21 cellular contexts compared by ENCODE assay signal in the genomic region with DNA sequence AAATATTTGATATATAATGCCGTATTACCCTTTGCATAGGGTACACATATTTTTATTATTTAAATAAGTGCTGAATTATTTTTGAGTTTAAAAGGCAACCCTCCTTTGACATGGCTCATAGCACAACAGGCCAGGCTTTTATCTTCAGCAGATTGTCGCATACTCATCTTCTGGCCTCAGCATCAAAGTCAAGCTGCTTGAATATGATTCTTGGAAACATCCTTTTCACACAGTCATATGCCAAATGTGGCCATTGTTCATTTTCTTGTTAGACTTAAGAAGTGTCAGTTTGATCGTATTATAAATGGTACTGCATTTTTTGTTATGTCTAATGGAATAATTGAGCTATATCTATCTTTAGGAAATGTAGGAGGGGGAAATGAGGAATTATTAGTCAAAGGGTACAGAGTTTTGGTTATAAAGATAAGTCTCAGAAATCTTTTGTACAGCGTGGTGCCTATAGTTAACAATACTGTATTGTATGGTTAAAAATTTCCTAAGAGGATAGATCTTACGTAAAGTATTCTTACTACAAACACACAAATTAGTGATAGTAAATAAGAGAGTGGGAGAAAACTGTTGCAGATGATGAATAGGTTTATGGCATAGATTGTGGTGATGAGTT.
A peak's percentile ranks its signal among the peaks of the same experiment; 100 is the strongest.
DNase-seq lines count a peak whose midpoint lies in the region; ATAC-seq, FAIRE-seq and TF ChIP-seq lines count a peak whose summit lies in the region.
"Had no signal": no experiment of that assay in that cellular context is flagged by ENCODE, and none has a peak within 500 bp of the region (broad histone marks: within the 10 kb centered on the region; RNA-seq: fewer than 3 reads in every experiment).

No MANE protein-coding gene starts in this region.

- peaks cover 20% of the 10 kb centered on the region for H3K79me2 ChIP-seq in osteoblast (ENCODE audit: insufficient read depth, low read length)

- peaks cover 1% of the 10 kb centered on the region for H4K20me1 ChIP-seq in osteoblast (ENCODE audit: insufficient read depth, low read length)

- no peak for DNase-seq in activated T-cell treated with anti-CD3 and anti-CD28 coated beads, Interleukin-2, amount 50 U/mL, for 4 hours
- DNase-seq in activated T-cell treated with anti-CD3 and anti-CD28 coated beads for 4 hours = no peak
- peak; percentile 90 to 91 for DNase-seq in NCI-H526 (lab: John Stamatoyannopoulos, UW)
- no peak for DNase-seq in activated naive CD8-positive, alpha-beta T cell treated with anti-CD3 and anti-CD28 coated beads, Interleukin-2, amount 50 U/mL, for 24 hours
- DNase-seq in osteoblast (ENCODE audit: insufficient read length, low spot score, missing footprints) = peak; percentile 3
- no peak for DNase-seq in H54 (ENCODE audit: insufficient read length, low spot score)
- DNase-seq: AML-193, Calu3, GDM1, H7, KG1, NCI-H1092, NCI-H1694, NCI-H446, NCI-H774, Peyer's patch, SHP77 had no signal

- TF ChIP-seq POLR2A in H54 (IDR thresholded peaks at IDR 0.05; ENCODE audit: low read depth, low read length) = no peak

- no peaks in the 10 kb centered on the region for H3K27me3 ChIP-seq in osteoblast (ENCODE audit: insufficient read depth, low read length)
- H3K27me3 ChIP-seq: Peyer's patch had no signal

- H3K4me2 ChIP-seq in osteoblast (ENCODE audit: insufficient read depth, low read length) = no peak overlapping the region

- FAIRE-seq in H54 (lab: Jason Lieb, UNC) = no peak

- no peaks in the 10 kb centered on the region for H3K9me3 ChIP-seq in osteoblast (ENCODE audit: low read depth, low read length)
- H3K9me3 ChIP-seq: Peyer's patch had no signal

- peaks cover 22% of the 10 kb centered on the region for H3K4me1 Mint-ChIP-seq in activated T-cell treated with anti-CD3 and anti-CD28 coated beads, Interleukin-2, amount 50 U/mL, for 4 hours (ENCODE audit: low read depth)
- peaks cover 32% of the 10 kb centered on the region for H3K4me1 Mint-ChIP-seq in activated naive CD8-positive, alpha-beta T cell treated with anti-CD3 and anti-CD28 coated beads, Interleukin-2, amount 50 U/mL, for 24 hours

- TF ChIP-seq CTCF in osteoblast (IDR thresholded peaks at IDR 0.05; ENCODE audit: extremely low read depth, low read depth, low read length) = no peak

- no peaks in the 10 kb centered on the region for H3K9me3 Mint-ChIP-seq in activated T-cell treated with anti-CD3 and anti-CD28 coated beads, Interleukin-2, amount 50 U/mL, for 4 hours
- no peaks in the 10 kb centered on the region for H3K9me3 Mint-ChIP-seq in activated naive CD8-positive, alpha-beta T cell treated with anti-CD3 and anti-CD28 coated beads, Interleukin-2, amount 50 U/mL, for 24 hours

- no peaks in the 10 kb centered on the region for H3K4me1 ChIP-seq in osteoblast (ENCODE audit: insufficient read depth, low read length)
- H3K4me1 ChIP-seq: Peyer's patch had no signal

- H3K27me3 Mint-ChIP-seq in activated T-cell treated with anti-CD3 and anti-CD28 coated beads, Interleukin-2, amount 50 U/mL, for 4 hours (ENCODE audit: low read depth) = no peaks in the 10 kb centered on the region
- H3K27me3 Mint-ChIP-seq in activated naive CD8-positive, alpha-beta T cell treated with anti-CD3 and anti-CD28 coated beads, Interleukin-2, amount 50 U/mL, for 24 hours = no peaks in the 10 kb centered on the region
- H3K27me3 Mint-ChIP-seq: CD4-positive, CD25-positive, alpha-beta regulatory T cell had no signal

- H3K27ac Mint-ChIP-seq in activated naive CD8-positive, alpha-beta T cell treated with anti-CD3 and anti-CD28 coated beads, Interleukin-2, amount 50 U/mL, for 24 hours = peak overlapping the region; percentile 8

- no peak overlapping the region for H2AFZ ChIP-seq in osteoblast (ENCODE audit: low read length)

- no peaks in the 10 kb centered on the region for H3K36me3 ChIP-seq in osteoblast (ENCODE audit: insufficient read depth, low read length)
- H3K36me3 ChIP-seq: Peyer's patch had no signal

- peaks cover 2% of the 10 kb centered on the region for H3K36me3 Mint-ChIP-seq in activated T-cell treated with anti-CD3 and anti-CD28 coated beads, Interleukin-2, amount 50 U/mL, for 4 hours (ENCODE audit: insufficient read depth)
- H3K36me3 Mint-ChIP-seq in activated naive CD8-positive, alpha-beta T cell treated with anti-CD3 and anti-CD28 coated beads, Interleukin-2, amount 50 U/mL, for 24 hours (ENCODE audit: low read depth) = peaks cover 4% of the 10 kb centered on the region

- no peak overlapping the region for H3K4me3 Mint-ChIP-seq in activated T-cell treated with anti-CD3 and anti-CD28 coated beads, Interleukin-2, amount 50 U/mL, for 4 hours
- H3K4me3 Mint-ChIP-seq in activated naive CD8-positive, alpha-beta T cell treated with anti-CD3 and anti-CD28 coated beads, Interleukin-2, amount 50 U/mL, for 24 hours = no peak overlapping the region
- H3K4me3 Mint-ChIP-seq: CD4-positive, CD25-positive, alpha-beta regulatory T cell had no signal

- peak; percentile 69 to 81 for ATAC-seq in activated T-cell treated with anti-CD3 and anti-CD28 coated beads, Interleukin-2, amount 50 U/mL, for 4 hours
- ATAC-seq in activated naive CD8-positive, alpha-beta T cell treated with anti-CD3 and anti-CD28 coated beads, Interleukin-2, amount 50 U/mL, for 24 hours = peak; percentile 84
- ATAC-seq in GM21447 (IDR thresholded peaks at IDR 0.05; ENCODE audit: unreplicated experiment) = no peak
- no peak for ATAC-seq in GM19467 (IDR thresholded peaks at IDR 0.05; ENCODE audit: unreplicated experiment)

- H3K4me3 ChIP-seq in osteoblast (ENCODE audit: insufficient read depth, low read length) = no peak overlapping the region
- H3K4me3 ChIP-seq: Peyer's patch had no signal

- no peak overlapping the region for H3K27ac ChIP-seq in osteoblast (ENCODE audit: low read depth, low read length)
- H3K27ac ChIP-seq: HL-60, Peyer's patch had no signal

Comparison
In these comparisons a context has a peak if more than half of its experiments do, and no peak if none do; other contexts are left out.
1. ATAC-seq: peak in activated T-cell treated with anti-CD3 and anti-CD28 coated beads, Interleukin-2, amount 50 U/mL, for 4 hours (2 of 2) and activated naive CD8-positive, alpha-beta T cell treated with anti-CD3 and anti-CD28 coated beads, Interleukin-2, amount 50 U/mL, for 24 hours (single experiment); none in GM21447 (single experiment) and GM19467 (single experiment).
2. DNase-seq: peak in NCI-H526 (2 of 2) and osteoblast (single experiment); none in activated T-cell treated with anti-CD3 and anti-CD28 coated beads, Interleukin-2, amount 50 U/mL, for 4 hours (single experiment), activated T-cell treated with anti-CD3 and anti-CD28 coated beads for 4 hours (single experiment), activated naive CD8-positive, alpha-beta T cell treated with anti-CD3 and anti-CD28 coated beads, Interleukin-2, amount 50 U/mL, for 24 hours (single experiment) and H54 (single experiment).